Comparison of ENCODE assay signal across 14 cellular contexts in the genomic region with DNA sequence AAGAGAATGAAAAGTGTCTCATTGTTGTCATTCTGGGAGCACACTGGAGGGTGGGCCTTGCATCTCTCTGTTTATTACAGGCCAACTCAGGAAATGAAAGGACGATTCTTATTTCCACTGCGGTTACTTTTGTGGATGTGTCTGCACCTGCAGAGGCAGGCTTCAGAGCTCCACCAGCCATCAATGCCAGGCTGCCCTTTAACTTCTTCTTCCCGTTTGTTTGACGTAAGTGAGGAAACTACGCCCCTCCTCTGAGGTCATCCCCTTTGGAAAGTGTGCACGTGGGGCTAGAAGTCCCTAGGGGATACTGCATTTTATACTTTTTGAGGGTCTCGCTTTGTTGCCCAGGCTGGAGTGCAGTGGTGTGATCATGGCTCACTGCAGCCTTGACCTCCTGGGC. TPM values are rescaled to one million over a fixed set of nuclear protein-coding genes. Genes with fewer than 3 reads are reported as not detected.
DNase-seq lines count a peak whose midpoint lies in the region; ATAC-seq and TF ChIP-seq lines count a peak whose summit lies in the region.
"Had no signal": no experiment of that assay in that cellular context is flagged by ENCODE, and none has a peak within 500 bp of the region (broad histone marks: within the 10 kb centered on the region; RNA-seq: fewer than 3 reads in every experiment).

No MANE protein-coding gene starts in this region.

- no peaks in the 10 kb centered on the region for H3K27me3 ChIP-seq in Peyer's patch
- H3K27me3 ChIP-seq: esophagus muscularis mucosa, tibial artery had no signal

- peak; percentile 33 for DNase-seq in activated CD4-positive, alpha-beta T cell treated with anti-CD3 and anti-CD28 coated beads for 36 hours
- DNase-seq in activated CD4-positive, alpha-beta T cell treated with anti-CD3 and anti-CD28 coated beads, Interleukin-2, amount 50 U/mL, for 1 hour, result no peak
- DNase-seq in Peyer's patch, result peak in 2 of 3 donors; percentile 82 to 83
- DNase-seq in naive thymus-derived CD8-positive, alpha-beta T cell, result peak in 8 of 10 donors; percentile 7 to 55 (median 30)
- no peak for DNase-seq in NOMO-1 treated with dmso at 0.1 percent for 144 hours (lab: John Stamatoyannopoulos, UW; ENCODE audit: unreplicated experiment)
- DNase-seq in erythroblast (lab: John Stamatoyannopoulos, UW), result no peak
- DNase-seq in SW480 (ENCODE audit: low spot score), result no peak
- DNase-seq: activated CD4-positive, alpha-beta T cell treated with anti-CD3 and anti-CD28 coated beads for 1 hour; immature natural killer cell; NCI-H187 treated with DMSO at 0.1 percent for 48 hours had no signal

- peak; percentile 91 for ATAC-seq in activated CD4-positive, alpha-beta T cell treated with anti-CD3 and anti-CD28 coated beads for 36 hours
- peak; percentile 77 for ATAC-seq in GM21529 (IDR thresholded peaks at IDR 0.05; ENCODE audit: unreplicated experiment)
- ATAC-seq in naive thymus-derived CD8-positive, alpha-beta T cell, result peak; percentile 91 to 94

- CTCF ChIA-PET in activated CD4-positive, alpha-beta T cell treated with anti-CD3 and anti-CD28 coated beads for 36 hours (lab: Charles Lee), result interaction anchor here (1.2 kb wide), 1 partner anchor 9 kb away, joined by 3 read pairs; no protein-coding TSS in a partner anchor

- H3K27ac Mint-ChIP-seq in activated CD4-positive, alpha-beta T cell treated with anti-CD3 and anti-CD28 coated beads for 36 hours, result peak overlapping the region; percentile 75
- H3K27ac Mint-ChIP-seq in naive thymus-derived CD8-positive, alpha-beta T cell, result peak overlapping the region; percentile 83 to 95 (median 90)

- peaks cover 34% of the 10 kb centered on the region for H3K4me1 Mint-ChIP-seq in activated CD4-positive, alpha-beta T cell treated with anti-CD3 and anti-CD28 coated beads for 36 hours
- peaks cover 24 to 80% (median 50%) of the 10 kb centered on the region in 4 donors for H3K4me1 Mint-ChIP-seq in naive thymus-derived CD8-positive, alpha-beta T cell

- H3K4me3 Mint-ChIP-seq in activated CD4-positive, alpha-beta T cell treated with anti-CD3 and anti-CD28 coated beads for 36 hours, result no peak overlapping the region
- peak overlapping the region in 9 of 10 donors; percentile 27 to 68 (median 61) for H3K4me3 Mint-ChIP-seq in naive thymus-derived CD8-positive, alpha-beta T cell
- H3K4me3 Mint-ChIP-seq: immature natural killer cell had no signal

- no peak overlapping the region for H3K4me3 ChIP-seq in Peyer's patch
- H3K4me3 ChIP-seq: esophagus muscularis mucosa, tibial artery had no signal

- H3K36me3 ChIP-seq in Peyer's patch, result no peaks in the 10 kb centered on the region

- no peak for TF ChIP-seq CTCF in Peyer's patch (IDR thresholded peaks at IDR 0.05)

- H3K27ac ChIP-seq in Peyer's patch, result peak overlapping the region in 2 of 4 donors; percentile 59 to 76
- H3K27ac ChIP-seq: esophagus muscularis mucosa, tibial artery had no signal

- peaks cover 0 to 4% (median 0%) of the 10 kb centered on the region in 4 donors for H3K4me1 ChIP-seq in Peyer's patch
- H3K4me1 ChIP-seq: esophagus muscularis mucosa, tibial artery had no signal

- H3K9me3 ChIP-seq in Peyer's patch, result no peaks in the 10 kb centered on the region
- H3K9me3 ChIP-seq: esophagus muscularis mucosa, tibial artery had no signal

- no peaks in the 10 kb centered on the region for H3K27me3 Mint-ChIP-seq in activated CD4-positive, alpha-beta T cell treated with anti-CD3 and anti-CD28 coated beads for 36 hours
- no peaks in the 10 kb centered on the region for H3K27me3 Mint-ChIP-seq in naive thymus-derived CD8-positive, alpha-beta T cell

- H3K36me3 Mint-ChIP-seq in activated CD4-positive, alpha-beta T cell treated with anti-CD3 and anti-CD28 coated beads for 36 hours (ENCODE audit: low read depth), result peaks cover 12% of the 10 kb centered on the region
- H3K36me3 Mint-ChIP-seq in naive thymus-derived CD8-positive, alpha-beta T cell, result peaks cover 0 to 41% (median 13%) of the 10 kb centered on the region in 3 donors

- intact Hi-C loops in activated CD4-positive, alpha-beta T cell treated with anti-CD3 and anti-CD28 coated beads for 36 hours (cut with DNase I, micrococcal nuclease), result loop anchor here in 1 of 2 experiments (10.0 kb wide), 1 partner anchor 47 kb away; no protein-coding TSS in a partner anchor

- POLR2A ChIA-PET in activated CD4-positive, alpha-beta T cell treated with anti-CD3 and anti-CD28 coated beads for 36 hours (lab: Charles Lee), result no interaction called here
- POLR2A ChIA-PET in naive thymus-derived CD8-positive, alpha-beta T cell (lab: Charles Lee), result interaction anchor here (0.7 kb wide), 1 partner anchor 20 kb away, joined by 3 read pairs; no protein-coding TSS in a partner anchor

- no peaks in the 10 kb centered on the region for H3K9me3 Mint-ChIP-seq in activated CD4-positive, alpha-beta T cell treated with anti-CD3 and anti-CD28 coated beads for 36 hours (ENCODE audit: low read depth)
- no peaks in the 10 kb centered on the region for H3K9me3 Mint-ChIP-seq in naive thymus-derived CD8-positive, alpha-beta T cell
- H3K9me3 Mint-ChIP-seq: immature natural killer cell had no signal

- TF ChIP-seq POLR2A in Peyer's patch (IDR thresholded peaks at IDR 0.05) (no peak), erythroblast (IDR thresholded peaks at IDR 0.05; ENCODE audit: low read length) (no peak)

RNA-seq across cellular contexts. Expression of gene TCTN1, which starts 33.7 kb away (rescaled TPM):
- total RNA-seq in activated CD4-positive, alpha-beta T cell treated with anti-CD3 and anti-CD28 coated beads for 36 hours, result 1 to 10 TPM; 7.2 to 7.3 TPM
- total RNA-seq in Peyer's patch, result 10 to 100 TPM in 2 of 4 donors, 1 to 10 TPM in 2; 9.1 to 53.6 (median 9.7) TPM
- 10 to 100 TPM; 13.4 to 16.2 TPM for total RNA-seq in naive thymus-derived CD8-positive, alpha-beta T cell
- polyA plus RNA-seq in naive thymus-derived CD8-positive, alpha-beta T cell, result 10 to 100 TPM in 2 of 3 donors, 1 to 10 TPM in 1; 8.7 to 16.4 (median 13.6) TPM

RNA-seq across cellular contexts. Expression of gene HVCN1, which starts 41.2 kb away (rescaled TPM):
- total RNA-seq in activated CD4-positive, alpha-beta T cell treated with anti-CD3 and anti-CD28 coated beads for 36 hours, result 1 to 10 TPM; 4.4 to 4.7 TPM
- 10 to 100 TPM in 1 of 4 donors, 1 to 10 TPM in 3; 2.6 to 16.5 (median 4.7) TPM for total RNA-seq in Peyer's patch
- 10 to 100 TPM; 21.0 to 21.2 TPM for total RNA-seq in naive thymus-derived CD8-positive, alpha-beta T cell
- polyA plus RNA-seq in naive thymus-derived CD8-positive, alpha-beta T cell, result 10 to 100 TPM; 17.3 to 24.5 (median 20.1) TPM
- polyA plus RNA-seq: neural cell had no signal

Comparison
In these comparisons a context has a peak if more than half of its experiments do, and no peak if none do; other contexts are left out.
1. DNase-seq: peak in activated CD4-positive, alpha-beta T cell treated with anti-CD3 and anti-CD28 coated beads for 36 hours (single experiment), Peyer's patch (2 of 3) and naive thymus-derived CD8-positive, alpha-beta T cell (8 of 10); none in activated CD4-positive, alpha-beta T cell treated with anti-CD3 and anti-CD28 coated beads, Interleukin-2, amount 50 U/mL, for 1 hour (single experiment), NOMO-1 treated with dmso at 0.1 percent for 144 hours (single experiment), erythroblast (0 of 2) and SW480 (single experiment).
2. Peak in every context shown above with its lines, with median percentiles within 50 percentile points of each other: ATAC-seq.